In the genomic region with DNA sequence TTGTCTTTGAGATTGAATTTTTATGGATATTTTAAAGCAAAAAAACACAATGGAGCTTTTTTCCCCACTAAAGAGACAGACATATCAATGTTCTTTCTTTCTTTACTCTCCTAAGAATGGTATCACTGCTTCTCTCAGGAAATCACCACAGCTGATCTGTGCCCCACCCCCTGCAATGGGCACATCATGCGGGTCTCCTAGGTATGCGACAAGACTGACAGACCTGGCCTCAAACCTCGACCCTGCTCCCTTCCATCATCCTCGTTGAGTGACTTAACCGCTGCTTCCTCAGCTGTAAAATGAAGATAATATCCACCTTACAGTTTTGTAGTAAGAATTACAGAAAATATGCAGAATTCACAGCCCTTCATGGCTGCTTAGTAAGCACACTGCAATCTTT, we compare ENCODE assay signal across 17 cellular contexts. TPM values are rescaled to one million over a fixed set of nuclear protein-coding genes. Genes with fewer than 3 reads are reported as not detected.
A peak's percentile ranks its signal among the peaks of the same experiment; 100 is the strongest.
DNase-seq lines count a peak whose midpoint lies in the region; ATAC-seq and TF ChIP-seq lines count a peak whose summit lies in the region.
"Had no signal": no experiment of that assay in that cellular context is flagged by ENCODE, and none has a peak within 500 bp of the region (broad histone marks: within the 10 kb centered on the region; RNA-seq: fewer than 3 reads in every experiment).

No MANE protein-coding gene starts in this region.

- peak overlapping the region in 5 of 7 donors; percentile 16 to 60 (median 48) for H3K4me3 Mint-ChIP-seq in CD8-positive, alpha-beta memory T cell
- H3K4me3 Mint-ChIP-seq in activated T-helper 17 cell treated with anti-CD3 and anti-CD28 coated beads, Interleukin-2, amount 50 U/mL, for 72 hours = peak overlapping the region; percentile 78
- H3K4me3 Mint-ChIP-seq: mesothelial cell of epicardium had no signal

- peak overlapping the region in 7 of 8 donors; percentile 39 to 92 (median 83) for H3K27ac Mint-ChIP-seq in CD8-positive, alpha-beta memory T cell
- peak overlapping the region; percentile 89 for H3K27ac Mint-ChIP-seq in activated T-helper 17 cell treated with anti-CD3 and anti-CD28 coated beads, Interleukin-2, amount 50 U/mL, for 72 hours
- H3K27ac Mint-ChIP-seq: mesothelial cell of epicardium had no signal

- peaks cover 5 to 6% of the 10 kb centered on the region in 2 donors for H3K27me3 Mint-ChIP-seq in CD8-positive, alpha-beta memory T cell
- H3K27me3 Mint-ChIP-seq in activated T-helper 17 cell treated with anti-CD3 and anti-CD28 coated beads, Interleukin-2, amount 50 U/mL, for 72 hours = no peaks in the 10 kb centered on the region

- H3K36me3 ChIP-seq in CD8-positive, alpha-beta memory T cell (ENCODE audit: insufficient read depth, low read length) = no peaks in the 10 kb centered on the region
- H3K36me3 ChIP-seq in uterus = no peaks in the 10 kb centered on the region
- H3K36me3 ChIP-seq: ovary, spleen, thoracic aorta had no signal

- CTCF ChIA-PET in CD8-positive, alpha-beta memory T cell (lab: Charles Lee) = interaction anchor here (2.4 kb wide), 1 partner anchor 10 kb away, joined by 8 read pairs; no protein-coding TSS in a partner anchor

- peaks cover 0 to 6% (median 3%) of the 10 kb centered on the region in 3 donors for H3K36me3 Mint-ChIP-seq in CD8-positive, alpha-beta memory T cell
- H3K36me3 Mint-ChIP-seq in activated T-helper 17 cell treated with anti-CD3 and anti-CD28 coated beads, Interleukin-2, amount 50 U/mL, for 72 hours (ENCODE audit: low read depth) = peaks cover 54% of the 10 kb centered on the region
- H3K36me3 Mint-ChIP-seq: IgD-negative memory B cell had no signal

- H3K4me1 Mint-ChIP-seq in CD8-positive, alpha-beta memory T cell = peaks cover 85 to 100% (median 96%) of the 10 kb centered on the region in 3 donors
- H3K4me1 Mint-ChIP-seq in activated T-helper 17 cell treated with anti-CD3 and anti-CD28 coated beads, Interleukin-2, amount 50 U/mL, for 72 hours = peaks cover 81% of the 10 kb centered on the region

- H3K9me3 ChIP-seq in CD8-positive, alpha-beta memory T cell (ENCODE audit: low read length) = no peaks in the 10 kb centered on the region
- no peaks in the 10 kb centered on the region for H3K9me3 ChIP-seq in uterus
- H3K9me3 ChIP-seq: ovary, spleen, thoracic aorta had no signal

- H3K4me3 ChIP-seq in CD8-positive, alpha-beta memory T cell (ENCODE audit: low read length) = no peak overlapping the region
- H3K4me3 ChIP-seq in uterus = no peak overlapping the region
- H3K4me3 ChIP-seq: ovary, spleen, thoracic aorta had no signal

- no peak overlapping the region for H3K27ac ChIP-seq in CD8-positive, alpha-beta memory T cell (ENCODE audit: low read depth, low read length)
- H3K27ac ChIP-seq in uterus (no peak overlapping the region), caudate nucleus (ENCODE audit: low read depth, low read length) (no peak overlapping the region)
- H3K27ac ChIP-seq: ovary, thoracic aorta had no signal

- TF ChIP-seq CTCF in uterus (IDR thresholded peaks at IDR 0.05) = no peak

- POLR2A ChIA-PET in CD8-positive, alpha-beta memory T cell (lab: Charles Lee) = no interaction called here

- TF ChIP-seq POLR2A in uterus (IDR thresholded peaks at IDR 0.05) = no peak

- peak; percentile 14 for ATAC-seq in GM18907 (IDR thresholded peaks at IDR 0.05; ENCODE audit: unreplicated experiment)
- peak; percentile 1 for ATAC-seq in HG02870 (IDR thresholded peaks at IDR 0.05; ENCODE audit: unreplicated experiment)
- ATAC-seq in activated T-helper 17 cell treated with anti-CD3 and anti-CD28 coated beads, Interleukin-2, amount 50 U/mL, for 72 hours (replicated peaks) = no peak

- H3K4me1 ChIP-seq in CD8-positive, alpha-beta memory T cell (ENCODE audit: insufficient read depth, low read length) = peaks cover 100% of the 10 kb centered on the region
- no peaks in the 10 kb centered on the region for H3K4me1 ChIP-seq in uterus

- no peak for DNase-seq in CD8-positive, alpha-beta memory T cell
- DNase-seq in uterus (no peak), HCEC 1CT (no peak), caudate nucleus (lab: John Stamatoyannopoulos, UW) (no peak), NCI-H510A treated with DMSO at 0.1 percent for 48 hours (lab: John Stamatoyannopoulos, UW) (no peak)
- DNase-seq: GDM1, NCI-H1436, NCI-H748 treated with DMSO at 0.1 percent for 48 hours, ovary, spleen had no signal

- intact Hi-C loops in uterus (cut with DNase I; ENCODE audit: low total_unique reads) = no loop called here

- no peaks in the 10 kb centered on the region for H3K9me3 Mint-ChIP-seq in CD8-positive, alpha-beta memory T cell
- no peaks in the 10 kb centered on the region for H3K9me3 Mint-ChIP-seq in activated T-helper 17 cell treated with anti-CD3 and anti-CD28 coated beads, Interleukin-2, amount 50 U/mL, for 72 hours
- H3K9me3 Mint-ChIP-seq: mesothelial cell of epicardium had no signal

- H3K27me3 ChIP-seq in CD8-positive, alpha-beta memory T cell (ENCODE audit: insufficient read depth, low read length, poor library complexity, severe bottlenecking) = no peaks in the 10 kb centered on the region
- H3K27me3 ChIP-seq in uterus = no peaks in the 10 kb centered on the region
- H3K27me3 ChIP-seq: ovary, spleen had no signal

RNA-seq across cellular contexts. Expression of gene LEF1, which starts 58.3 kb away (rescaled TPM):
- 10 to 100 TPM; 53.2 to 55.1 TPM for total RNA-seq in CD8-positive, alpha-beta memory T cell
- polyA plus RNA-seq in CD8-positive, alpha-beta memory T cell = 230 TPM
- 10 to 100 TPM; 73.4 to 93.4 TPM for total RNA-seq in activated T-helper 17 cell treated with anti-CD3 and anti-CD28 coated beads, Interleukin-2, amount 50 U/mL, for 72 hours
- total RNA-seq in uterus = 10 to 100 TPM; 27.4 to 49.7 (median 43.7) TPM
- total RNA-seq: bronchial epithelial cell had no signal
